In genomic region chr7:45661302-45661995, GRCh38 we compare ENCODE assay signal across 18 cellular contexts.
"Had no signal": no experiment of that assay in that cellular context is flagged by ENCODE, and none has a peak within 500 bp of the region (broad histone marks: within the 10 kb centered on the region; RNA-seq: fewer than 3 reads in every experiment).

No MANE protein-coding gene starts in this region.

- H3K4me1 ChIP-seq: esophagus squamous epithelium, heart right ventricle, sigmoid colon had no signal

- DNase-seq: activated CD4-positive, alpha-beta T cell treated with anti-CD3 and anti-CD28 coated beads, Interleukin-2, amount 10 ng/mL, durations not matched to agents 7 days and 5 days; activated effector memory CD4-positive, alpha-beta T cell treated with Interleukin-2 at 50 U/mL for 16 hours; activated naive CD4-positive, alpha-beta T cell treated with anti-CD3 and anti-CD28 coated beads, Interleukin-2, amount 10 ng/mL, durations not matched to agents 7 days and 5 days; activated naive CD8-positive, alpha-beta T cell treated with anti-CD3 and anti-CD28 coated beads, Interleukin-2, amount 50 U/mL, for 24 hours; activated T-cell treated with anti-CD3 and anti-CD28 coated beads, Interleukin-2, amount 50 U/mL, for 48 hours; central memory CD4-positive, alpha-beta T cell; cortex of kidney; effector CD8-positive, alpha-beta T cell; esophagus squamous epithelium; heart right ventricle; kidney glomerular epithelial cell; mesenchymal stem cell; ovary; sigmoid colon; stimulated activated CD4-positive, alpha-beta T cell treated with anti-CD3 and anti-CD28 coated beads, Interleukin-4, amount 100 ng/mL, for 4 hours had no signal

- H3K9me3 ChIP-seq: esophagus squamous epithelium, heart right ventricle, ovary, sigmoid colon had no signal

- ATAC-seq: activated CD4-positive, CD25-positive, alpha-beta regulatory T cell treated with anti-CD3 and anti-CD28 coated beads, Interleukin-2, amount 50 U/mL, for 24 hours; activated naive CD8-positive, alpha-beta T cell treated with anti-CD3 and anti-CD28 coated beads, Interleukin-2, amount 50 U/mL, for 24 hours; heart right ventricle; naive thymus-derived CD8-positive, alpha-beta T cell; stimulated activated memory B cell treated with anti-CD40 and anti-IgM and Interleukin-4, amounts not matched to agents 10 μg/mL and 1 μg/mL and 100 μg/mL, for 72 hours had no signal

- H3K27me3 ChIP-seq: esophagus squamous epithelium, heart right ventricle, ovary, sigmoid colon had no signal

- H3K36me3 ChIP-seq: esophagus squamous epithelium, heart right ventricle, ovary, sigmoid colon had no signal

- H3K27ac ChIP-seq: esophagus squamous epithelium, heart right ventricle, ovary, sigmoid colon had no signal

- H3K4me3 ChIP-seq: esophagus squamous epithelium, heart right ventricle, ovary, sigmoid colon had no signal
